In the genomic region with DNA sequence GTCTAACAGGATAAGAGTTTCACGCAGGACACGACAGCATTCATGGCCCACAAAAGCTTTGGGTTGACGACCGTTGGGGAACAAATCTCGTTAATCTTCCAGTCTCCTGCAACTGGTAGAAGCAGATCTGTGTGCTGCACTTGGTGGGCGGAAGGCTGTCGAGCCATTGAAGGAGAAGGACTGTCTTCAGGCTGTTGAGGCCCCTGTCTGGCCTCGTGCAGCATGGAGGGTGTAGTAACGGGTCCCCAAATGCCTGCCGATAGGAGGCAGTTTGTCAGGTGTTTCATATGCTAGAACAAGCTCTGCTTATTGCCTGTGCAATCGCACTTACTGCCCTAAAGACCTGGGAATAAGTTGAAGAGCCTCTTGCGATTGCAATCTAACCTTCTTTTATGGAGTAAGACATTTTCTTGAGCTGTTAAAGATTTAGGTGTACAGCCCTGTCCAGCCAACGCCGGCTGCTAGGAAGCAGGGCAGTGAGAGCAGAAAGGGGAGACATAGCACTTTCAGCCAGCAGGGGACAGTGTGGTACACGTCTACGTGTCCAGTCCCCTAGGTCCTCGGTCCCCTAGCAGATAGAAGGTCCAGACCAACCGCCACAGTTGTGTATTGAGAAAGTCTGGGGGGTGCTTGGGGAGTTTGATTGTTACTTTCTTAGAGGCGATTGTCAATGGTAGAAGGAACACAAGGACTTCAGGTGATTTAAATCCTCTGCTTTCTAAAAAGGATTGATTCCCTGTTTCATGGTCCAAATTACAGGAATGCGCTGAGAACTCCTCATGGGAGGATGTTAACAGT, we compare ENCODE assay signal across 9 cellular contexts.
DNase-seq lines count a peak whose midpoint lies in the region; ATAC-seq and TF ChIP-seq lines count a peak whose summit lies in the region.
"Had no signal": no experiment of that assay in that cellular context is flagged by ENCODE, and none has a peak within 500 bp of the region (broad histone marks: within the 10 kb centered on the region; RNA-seq: fewer than 3 reads in every experiment).

No MANE protein-coding gene starts in this region.

- TF ChIP-seq CTCF in VCaP (conservative IDR thresholded peaks at IDR 0.05) (peak; percentile 87), psoas muscle (IDR thresholded peaks at IDR 0.05) (peak; percentile 49)

- ATAC-seq in psoas muscle: no peak

- DNase-seq in NCI-H510A treated with DMSO at 0.1 percent for 48 hours (lab: John Stamatoyannopoulos, UW) (peak; percentile 50), NCI-H510A (lab: John Stamatoyannopoulos, UW) (no peak), MG63 (peak; percentile 41), germinal center (ENCODE audit: low spot score) (peak; percentile 22), psoas muscle (peak in 1 of 2 donors; percentile 48), occipital lobe (lab: John Stamatoyannopoulos, UW) (no peak), mesenteric fat pad (ENCODE audit: low spot score) (no peak)

- H3K4me3 ChIP-seq in MG63 (no peak overlapping the region), psoas muscle (no peak overlapping the region)
- H3K4me3 ChIP-seq: skin epidermis had no signal

- 58 to 71% (median 59%) methylated on average over 20 of the region's 20 CpGs for WGBS in psoas muscle, 3 donors

- intact Hi-C loops in psoas muscle (cut with DNase I): loop anchor here in 1 of 2 donors (5.0 kb wide), 2 partner anchors 167 to 507 kb away; no protein-coding TSS in a partner anchor

- no peaks in the 10 kb centered on the region for H3K27me3 ChIP-seq in MG63
- H3K27me3 ChIP-seq in psoas muscle (ENCODE audit: insufficient read depth in 3 of 3, low read length in 2 of 3): peaks cover 0 to 38% (median 9%) of the 10 kb centered on the region in 3 donors

- no peaks in the 10 kb centered on the region for H3K4me1 ChIP-seq in psoas muscle

- H3K36me3 ChIP-seq in MG63: no peaks in the 10 kb centered on the region
- H3K36me3 ChIP-seq in psoas muscle (ENCODE audit: insufficient read depth in 1 of 2, low read depth in 1 of 2): no peaks in the 10 kb centered on the region

- H3K27ac ChIP-seq in VCaP: peak overlapping the region; percentile 66
- H3K27ac ChIP-seq in psoas muscle: no peak overlapping the region
- H3K27ac ChIP-seq: skin epidermis had no signal

- no peaks in the 10 kb centered on the region for H3K9me3 ChIP-seq in MG63
- H3K9me3 ChIP-seq in psoas muscle: no peaks in the 10 kb centered on the region

Comparison
In these comparisons a context has a peak if more than half of its experiments do, and no peak if none do; other contexts are left out.
1. DNase-seq: peak in NCI-H510A treated with DMSO at 0.1 percent for 48 hours (single experiment), MG63 (single experiment) and germinal center (single experiment); none in NCI-H510A (single experiment), occipital lobe (single experiment) and mesenteric fat pad (single experiment).